22 cellular contexts compared by ENCODE assay signal in genomic region chr17:70259400-70259799, GRCh38.
"Had no signal": no experiment of that assay in that cellular context is flagged by ENCODE, and none has a peak within 500 bp of the region (broad histone marks: within the 10 kb centered on the region; RNA-seq: fewer than 3 reads in every experiment).

No MANE protein-coding gene starts in this region.

- ATAC-seq: foreskin keratinocyte, gastroesophageal sphincter, heart left ventricle, left lung, left ventricle myocardium superior, lower lobe of right lung had no signal

- H3K4me1 Mint-ChIP-seq: central memory CD8-positive, alpha-beta T cell; immature natural killer cell had no signal

- H3K79me2 ChIP-seq: hepatocyte had no signal

- DNase-seq: cerebellar nuclear complex; dermis blood vessel endothelial cell; dorsolateral prefrontal cortex; effector CD4-positive, alpha-beta T cell; effector memory CD4-positive, alpha-beta T cell; foreskin keratinocyte; heart left ventricle; hypothalamus; immature natural killer cell; islet precursor cell; kidney; kidney glomerular epithelial cell; left lung; left ventricle myocardium superior; lower lobe of right lung; mesenchymal stem cell had no signal

- H3K9me3 ChIP-seq: esophagus muscularis mucosa, gastroesophageal sphincter, heart left ventricle, left lung, lower lobe of right lung had no signal

- H3K4me2 ChIP-seq: hepatocyte had no signal

- H3K27ac ChIP-seq: coronary artery, esophagus muscularis mucosa, foreskin keratinocyte, gastroesophageal sphincter, heart left ventricle, hepatocyte, left lung, lower lobe of right lung had no signal

- H3K27me3 ChIP-seq: dorsolateral prefrontal cortex, esophagus muscularis mucosa, foreskin keratinocyte, gastroesophageal sphincter, heart left ventricle, hepatocyte, left lung had no signal

- H2AFZ ChIP-seq: hepatocyte had no signal

- H3K4me3 Mint-ChIP-seq: central memory CD8-positive, alpha-beta T cell; immature natural killer cell; mesothelial cell of epicardium had no signal

- H3K27ac Mint-ChIP-seq: immature natural killer cell, mesothelial cell of epicardium had no signal

- H3K36me3 ChIP-seq: esophagus muscularis mucosa, gastroesophageal sphincter, heart left ventricle, left lung, lower lobe of right lung had no signal

- H3K27me3 Mint-ChIP-seq: central memory CD8-positive, alpha-beta T cell had no signal

- H3K4me3 ChIP-seq: coronary artery, dorsolateral prefrontal cortex, esophagus muscularis mucosa, gastroesophageal sphincter, heart left ventricle, hepatocyte, left lung, lower lobe of right lung had no signal

- H3K36me3 Mint-ChIP-seq: immature natural killer cell, mesothelial cell of epicardium had no signal

- H3K4me1 ChIP-seq: esophagus muscularis mucosa, gastroesophageal sphincter, heart left ventricle, left lung, lower lobe of right lung had no signal
